Comparison of ENCODE assay signal across 8 cellular contexts in the genomic region with DNA sequence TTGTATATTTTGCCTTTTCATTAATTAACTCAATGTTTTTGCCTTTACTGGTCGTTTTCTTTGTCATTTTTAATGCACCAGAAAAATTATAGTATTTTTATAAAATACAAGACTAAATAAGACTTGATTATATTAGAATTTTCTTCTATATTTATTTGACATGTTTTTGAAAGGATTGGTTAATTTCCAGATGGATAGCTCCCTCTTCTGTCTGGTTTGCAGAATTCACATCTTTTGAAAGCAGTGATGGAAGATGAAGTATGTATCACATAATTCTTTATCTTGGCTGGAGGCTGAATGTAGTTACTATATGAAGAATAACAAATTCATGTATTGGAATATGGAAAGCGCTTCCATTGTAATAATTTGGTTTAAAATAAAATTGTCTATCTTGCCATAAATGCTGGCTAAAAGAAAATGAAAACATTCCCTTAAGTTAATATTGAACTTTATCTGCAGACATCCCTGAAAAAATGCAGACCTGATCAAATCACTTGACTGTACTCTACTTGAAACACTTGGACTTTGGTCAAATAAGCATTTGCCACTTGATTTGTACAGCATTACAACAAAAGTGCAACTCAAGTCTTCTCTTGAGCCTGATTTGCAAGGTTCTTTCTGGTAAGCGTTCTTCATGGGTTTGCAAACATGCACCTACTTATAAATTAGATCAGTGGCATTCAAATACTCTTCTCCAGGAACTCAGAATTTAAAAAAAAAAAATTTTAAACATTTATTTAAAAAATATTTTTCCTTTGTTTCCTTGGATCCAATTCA.
DNase-seq lines count a peak whose midpoint lies in the region; ATAC-seq and TF ChIP-seq lines count a peak whose summit lies in the region.

No MANE protein-coding gene starts in this region.

- intact Hi-C loops in MCF 10A (cut with micrococcal nuclease) = loop anchor here (1.0 to 5.0 kb wide), 5 partner anchors 49 to 292 kb away; a partner anchor contains a TSS

- ATAC-seq in GM21529 (IDR thresholded peaks at IDR 0.05; ENCODE audit: unreplicated experiment) = no peak
- no peak for ATAC-seq in GM19324 (IDR thresholded peaks at IDR 0.05; ENCODE audit: low FRiP score, unreplicated experiment)
- no peak for ATAC-seq in activated CD8-positive, alpha-beta T cell treated with anti-CD3 and anti-CD28 coated beads, Interleukin-2, amount 10 ng/mL, durations not matched to agents 7 days and 5 days

- DNase-seq in NCI-H1092 treated with DMSO at 0.1 percent for 48 hours (lab: John Stamatoyannopoulos, UW) (peak; percentile 71), NCI-H1092 (lab: John Stamatoyannopoulos, UW) (no peak), NCI-H2171 treated with DMSO at 0.1 percent for 48 hours (lab: John Stamatoyannopoulos, UW) (peak; percentile 75), MCF 10A (ENCODE audit: unreplicated experiment) (peak; percentile 60)
- DNase-seq in activated CD8-positive, alpha-beta T cell treated with anti-CD3 and anti-CD28 coated beads, Interleukin-2, amount 10 ng/mL, durations not matched to agents 7 days and 5 days = no peak

- CTCF ChIA-PET in MCF 10A (lab: Yijun Ruan, JAX) = interaction anchor here (0.7 to 8.9 kb wide), 8 partner anchors 33 to 295 kb away, joined by 3 to 68 read pairs (median 4); no protein-coding TSS in a partner anchor
- CTCF ChIA-PET in activated CD8-positive, alpha-beta T cell treated with anti-CD3 and anti-CD28 coated beads, Interleukin-2, amount 10 ng/mL, durations not matched to agents 7 days and 5 days (lab: Charles Lee) = no interaction called here

- POLR2A ChIA-PET in MCF 10A (lab: Yijun Ruan, JAX) = interaction anchor here (0.6 to 0.7 kb wide), 2 partner anchors 75 to 365 kb away, joined by 4 read pairs; no protein-coding TSS in a partner anchor
- POLR2A ChIA-PET in activated CD8-positive, alpha-beta T cell treated with anti-CD3 and anti-CD28 coated beads, Interleukin-2, amount 10 ng/mL, durations not matched to agents 7 days and 5 days (lab: Charles Lee) = no interaction called here

- H3K36me3 Mint-ChIP-seq in MCF 10A (ENCODE audit: insufficient read depth, unreplicated experiment) = no peaks in the 10 kb centered on the region
- H3K36me3 Mint-ChIP-seq in nephron (ENCODE audit: low read depth) = no peaks in the 10 kb centered on the region
- H3K36me3 Mint-ChIP-seq in activated CD8-positive, alpha-beta T cell treated with anti-CD3 and anti-CD28 coated beads, Interleukin-2, amount 10 ng/mL, durations not matched to agents 7 days and 5 days (ENCODE audit: low read depth) = no peaks in the 10 kb centered on the region

- no TSS peak for BruUV-seq in MCF 10A (replicated peaks; lab: Mats Ljungman, UMichigan)

- TF ChIP-seq CTCF in MCF 10A (IDR thresholded peaks at IDR 0.05; ENCODE audit: unreplicated experiment) (peak; percentile 68), nephron (IDR thresholded peaks at IDR 0.05; ENCODE audit: unreplicated experiment in 3 of 3) (peak; percentile 56 to 89 (median 59))

- H3K4me1 Mint-ChIP-seq in MCF 10A (ENCODE audit: insufficient read depth, unreplicated experiment) = peaks cover 5% of the 10 kb centered on the region
- peaks cover 4% of the 10 kb centered on the region for H3K4me1 Mint-ChIP-seq in nephron
- no peaks in the 10 kb centered on the region for H3K4me1 Mint-ChIP-seq in activated CD8-positive, alpha-beta T cell treated with anti-CD3 and anti-CD28 coated beads, Interleukin-2, amount 10 ng/mL, durations not matched to agents 7 days and 5 days (ENCODE audit: low read depth)

- H3K27ac Mint-ChIP-seq in MCF 10A (ENCODE audit: low read depth, unreplicated experiment) (no peak overlapping the region), nephron (no peak overlapping the region)
- no peak overlapping the region for H3K27ac Mint-ChIP-seq in activated CD8-positive, alpha-beta T cell treated with anti-CD3 and anti-CD28 coated beads, Interleukin-2, amount 10 ng/mL, durations not matched to agents 7 days and 5 days

- H3K4me3 Mint-ChIP-seq in MCF 10A (ENCODE audit: unreplicated experiment) (no peak overlapping the region), nephron (no peak overlapping the region)
- no peak overlapping the region for H3K4me3 Mint-ChIP-seq in activated CD8-positive, alpha-beta T cell treated with anti-CD3 and anti-CD28 coated beads, Interleukin-2, amount 10 ng/mL, durations not matched to agents 7 days and 5 days

- H3K9me3 Mint-ChIP-seq in MCF 10A (ENCODE audit: unreplicated experiment) (no peaks in the 10 kb centered on the region), nephron (peaks cover 2% of the 10 kb centered on the region)
- no peaks in the 10 kb centered on the region for H3K9me3 Mint-ChIP-seq in activated CD8-positive, alpha-beta T cell treated with anti-CD3 and anti-CD28 coated beads, Interleukin-2, amount 10 ng/mL, durations not matched to agents 7 days and 5 days (ENCODE audit: insufficient read depth)

- H3K27me3 Mint-ChIP-seq in MCF 10A (ENCODE audit: insufficient read depth, unreplicated experiment) = no peaks in the 10 kb centered on the region
- no peaks in the 10 kb centered on the region for H3K27me3 Mint-ChIP-seq in nephron (ENCODE audit: low read depth)
- no peaks in the 10 kb centered on the region for H3K27me3 Mint-ChIP-seq in activated CD8-positive, alpha-beta T cell treated with anti-CD3 and anti-CD28 coated beads, Interleukin-2, amount 10 ng/mL, durations not matched to agents 7 days and 5 days (ENCODE audit: low read depth)

Comparison
In these comparisons a context has a peak if more than half of its experiments do, and no peak if none do; other contexts are left out.
1. DNase-seq: peak in NCI-H1092 treated with DMSO at 0.1 percent for 48 hours (single experiment), NCI-H2171 treated with DMSO at 0.1 percent for 48 hours (single experiment) and MCF 10A (single experiment); none in NCI-H1092 (single experiment) and activated CD8-positive, alpha-beta T cell treated with anti-CD3 and anti-CD28 coated beads, Interleukin-2, amount 10 ng/mL, durations not matched to agents 7 days and 5 days (single experiment).